Comparison of ENCODE assay signal across 1 cellular context in the genomic region with DNA sequence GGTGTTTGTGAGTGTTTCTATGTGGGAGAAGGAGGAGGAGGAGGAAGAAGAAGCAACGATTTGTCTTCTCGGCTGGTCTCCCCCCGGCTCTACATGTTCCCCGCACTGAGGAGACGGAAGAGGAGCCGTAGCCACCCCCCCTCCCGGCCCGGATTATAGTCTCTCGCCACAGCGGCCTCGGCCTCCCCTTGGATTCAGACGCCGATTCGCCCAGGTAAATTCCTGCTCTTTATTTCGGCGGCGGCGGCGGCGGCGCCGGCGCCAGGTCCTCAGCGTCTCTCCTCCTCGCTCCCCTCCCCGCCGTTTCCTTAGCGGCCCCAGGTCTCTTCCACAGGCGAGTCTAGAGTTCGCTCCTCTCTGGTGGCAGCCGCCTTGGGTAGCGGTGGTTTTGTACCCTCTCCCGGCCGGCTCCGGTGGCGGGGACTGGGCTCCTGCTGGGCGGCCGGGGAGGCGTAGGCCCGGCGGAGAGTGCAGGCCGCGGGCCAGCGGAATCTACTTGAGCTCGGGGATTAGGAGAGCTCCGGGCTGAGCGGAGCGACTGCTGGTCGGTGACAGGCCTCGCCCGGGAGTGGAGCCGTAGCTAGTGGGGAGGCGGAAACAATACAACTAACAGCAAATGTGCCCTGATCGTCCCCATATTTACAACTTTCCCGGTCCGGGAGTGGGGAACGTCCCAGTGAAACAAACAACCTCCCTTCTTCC.
A peak's percentile ranks its signal among the peaks of the same experiment; 100 is the strongest.
TF ChIP-seq lines count a peak whose summit lies in the region.

No MANE protein-coding gene starts in this region.

TF ChIP-seq in K562, 482 proteins besides CTCF, POLR2A, EP300 and RAD21 (continued from another document and continues in another):
- TF ChIP-seq, protein P1, sequence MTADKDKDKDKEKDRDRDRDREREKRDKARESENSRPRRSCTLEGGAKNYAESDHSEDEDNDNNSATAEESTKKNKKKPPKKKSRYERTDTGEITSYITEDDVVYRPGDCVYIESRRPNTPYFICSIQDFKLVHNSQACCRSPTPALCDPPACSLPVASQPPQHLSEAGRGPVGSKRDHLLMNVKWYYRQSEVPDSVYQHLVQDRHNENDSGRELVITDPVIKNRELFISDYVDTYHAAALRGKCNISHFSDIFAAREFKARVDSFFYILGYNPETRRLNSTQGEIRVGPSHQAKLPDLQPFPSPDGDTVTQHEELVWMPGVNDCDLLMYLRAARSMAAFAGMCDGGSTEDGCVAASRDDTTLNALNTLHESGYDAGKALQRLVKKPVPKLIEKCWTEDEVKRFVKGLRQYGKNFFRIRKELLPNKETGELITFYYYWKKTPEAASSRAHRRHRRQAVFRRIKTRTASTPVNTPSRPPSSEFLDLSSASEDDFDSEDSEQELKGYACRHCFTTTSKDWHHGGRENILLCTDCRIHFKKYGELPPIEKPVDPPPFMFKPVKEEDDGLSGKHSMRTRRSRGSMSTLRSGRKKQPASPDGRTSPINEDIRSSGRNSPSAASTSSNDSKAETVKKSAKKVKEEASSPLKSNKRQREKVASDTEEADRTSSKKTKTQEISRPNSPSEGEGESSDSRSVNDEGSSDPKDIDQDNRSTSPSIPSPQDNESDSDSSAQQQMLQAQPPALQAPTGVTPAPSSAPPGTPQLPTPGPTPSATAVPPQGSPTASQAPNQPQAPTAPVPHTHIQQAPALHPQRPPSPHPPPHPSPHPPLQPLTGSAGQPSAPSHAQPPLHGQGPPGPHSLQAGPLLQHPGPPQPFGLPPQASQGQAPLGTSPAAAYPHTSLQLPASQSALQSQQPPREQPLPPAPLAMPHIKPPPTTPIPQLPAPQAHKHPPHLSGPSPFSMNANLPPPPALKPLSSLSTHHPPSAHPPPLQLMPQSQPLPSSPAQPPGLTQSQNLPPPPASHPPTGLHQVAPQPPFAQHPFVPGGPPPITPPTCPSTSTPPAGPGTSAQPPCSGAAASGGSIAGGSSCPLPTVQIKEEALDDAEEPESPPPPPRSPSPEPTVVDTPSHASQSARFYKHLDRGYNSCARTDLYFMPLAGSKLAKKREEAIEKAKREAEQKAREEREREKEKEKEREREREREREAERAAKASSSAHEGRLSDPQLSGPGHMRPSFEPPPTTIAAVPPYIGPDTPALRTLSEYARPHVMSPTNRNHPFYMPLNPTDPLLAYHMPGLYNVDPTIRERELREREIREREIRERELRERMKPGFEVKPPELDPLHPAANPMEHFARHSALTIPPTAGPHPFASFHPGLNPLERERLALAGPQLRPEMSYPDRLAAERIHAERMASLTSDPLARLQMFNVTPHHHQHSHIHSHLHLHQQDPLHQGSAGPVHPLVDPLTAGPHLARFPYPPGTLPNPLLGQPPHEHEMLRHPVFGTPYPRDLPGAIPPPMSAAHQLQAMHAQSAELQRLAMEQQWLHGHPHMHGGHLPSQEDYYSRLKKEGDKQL (CRISPR knock-in tag; IDR thresholded peaks at IDR 0.05; ENCODE audit: borderline replicate concordance): no peak
- TF ChIP-seq GTF2F1 (IDR thresholded peaks at IDR 0.05; ENCODE audit: low read depth, low read length): no peak
- TF ChIP-seq ZNF239 (CRISPR knock-in tag; IDR thresholded peaks at IDR 0.05): no peak
- no peak for TF ChIP-seq RFX7 (CRISPR knock-in tag; IDR thresholded peaks at IDR 0.05)
- TF ChIP-seq NR1H2 (CRISPR knock-in tag; IDR thresholded peaks at IDR 0.05): no peak
- TF ChIP-seq, protein P2, sequence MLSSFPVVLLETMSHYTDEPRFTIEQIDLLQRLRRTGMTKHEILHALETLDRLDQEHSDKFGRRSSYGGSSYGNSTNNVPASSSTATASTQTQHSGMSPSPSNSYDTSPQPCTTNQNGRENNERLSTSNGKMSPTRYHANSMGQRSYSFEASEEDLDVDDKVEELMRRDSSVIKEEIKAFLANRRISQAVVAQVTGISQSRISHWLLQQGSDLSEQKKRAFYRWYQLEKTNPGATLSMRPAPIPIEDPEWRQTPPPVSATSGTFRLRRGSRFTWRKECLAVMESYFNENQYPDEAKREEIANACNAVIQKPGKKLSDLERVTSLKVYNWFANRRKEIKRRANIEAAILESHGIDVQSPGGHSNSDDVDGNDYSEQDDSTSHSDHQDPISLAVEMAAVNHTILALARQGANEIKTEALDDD (IDR thresholded peaks at IDR 0.05): no peak
- TF ChIP-seq RCOR1 (IDR thresholded peaks at IDR 0.05; ENCODE audit: borderline replicate concordance in 1 of 2, low read depth in 2 of 2, low read length in 2 of 2): no peak
- no peak for TF ChIP-seq RBM34 (IDR thresholded peaks at IDR 0.05; ENCODE audit: borderline replicate concordance, insufficient read depth, low read length)
- TF ChIP-seq HLTF (IDR thresholded peaks at IDR 0.05): no peak
- TF ChIP-seq NR2F6 (CRISPR knock-in tag; IDR thresholded peaks at IDR 0.05): no peak
- TF ChIP-seq PTTG1 (tag; IDR thresholded peaks at IDR 0.05; ENCODE audit: low read depth): no peak
- no peak for TF ChIP-seq ZFP30 (CRISPR knock-in tag; IDR thresholded peaks at IDR 0.05; ENCODE audit: borderline replicate concordance)
- TF ChIP-seq ZNF778 (CRISPR knock-in tag; IDR thresholded peaks at IDR 0.05): no peak
- TF ChIP-seq NUFIP1 (IDR thresholded peaks at IDR 0.05; ENCODE audit: partially characterized antibody): no peak
- TF ChIP-seq ETV5 (CRISPR knock-in tag; IDR thresholded peaks at IDR 0.05; ENCODE audit: low read depth): 0 out of 2 replicates have a peak, but pooled peaks have one; percentile 26
- TF ChIP-seq RHOXF2B (CRISPR knock-in tag; conservative IDR thresholded peaks at IDR 0.05): no peak
- TF ChIP-seq MAFF (IDR thresholded peaks at IDR 0.05; ENCODE audit: low read length): no peak
- TF ChIP-seq ZNF584 (CRISPR knock-in tag; IDR thresholded peaks at IDR 0.05; ENCODE audit: low read depth): no peak
- TF ChIP-seq ERF (CRISPR knock-in tag; IDR thresholded peaks at IDR 0.05): no peak
- TF ChIP-seq, protein P3, sequence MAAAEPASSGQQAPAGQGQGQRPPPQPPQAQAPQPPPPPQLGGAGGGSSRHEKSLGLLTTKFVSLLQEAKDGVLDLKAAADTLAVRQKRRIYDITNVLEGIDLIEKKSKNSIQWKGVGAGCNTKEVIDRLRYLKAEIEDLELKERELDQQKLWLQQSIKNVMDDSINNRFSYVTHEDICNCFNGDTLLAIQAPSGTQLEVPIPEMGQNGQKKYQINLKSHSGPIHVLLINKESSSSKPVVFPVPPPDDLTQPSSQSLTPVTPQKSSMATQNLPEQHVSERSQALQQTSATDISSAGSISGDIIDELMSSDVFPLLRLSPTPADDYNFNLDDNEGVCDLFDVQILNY (CRISPR knock-in tag; IDR thresholded peaks at IDR 0.05): no peak
- TF ChIP-seq ZNF764 (CRISPR knock-in tag; IDR thresholded peaks at IDR 0.05; ENCODE audit: low read depth): no peak
- TF ChIP-seq, protein P4, sequence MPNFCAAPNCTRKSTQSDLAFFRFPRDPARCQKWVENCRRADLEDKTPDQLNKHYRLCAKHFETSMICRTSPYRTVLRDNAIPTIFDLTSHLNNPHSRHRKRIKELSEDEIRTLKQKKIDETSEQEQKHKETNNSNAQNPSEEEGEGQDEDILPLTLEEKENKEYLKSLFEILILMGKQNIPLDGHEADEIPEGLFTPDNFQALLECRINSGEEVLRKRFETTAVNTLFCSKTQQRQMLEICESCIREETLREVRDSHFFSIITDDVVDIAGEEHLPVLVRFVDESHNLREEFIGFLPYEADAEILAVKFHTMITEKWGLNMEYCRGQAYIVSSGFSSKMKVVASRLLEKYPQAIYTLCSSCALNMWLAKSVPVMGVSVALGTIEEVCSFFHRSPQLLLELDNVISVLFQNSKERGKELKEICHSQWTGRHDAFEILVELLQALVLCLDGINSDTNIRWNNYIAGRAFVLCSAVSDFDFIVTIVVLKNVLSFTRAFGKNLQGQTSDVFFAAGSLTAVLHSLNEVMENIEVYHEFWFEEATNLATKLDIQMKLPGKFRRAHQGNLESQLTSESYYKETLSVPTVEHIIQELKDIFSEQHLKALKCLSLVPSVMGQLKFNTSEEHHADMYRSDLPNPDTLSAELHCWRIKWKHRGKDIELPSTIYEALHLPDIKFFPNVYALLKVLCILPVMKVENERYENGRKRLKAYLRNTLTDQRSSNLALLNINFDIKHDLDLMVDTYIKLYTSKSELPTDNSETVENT (CRISPR knock-in tag; IDR thresholded peaks at IDR 0.05): 0 out of 2 replicates have a peak, but pooled peaks have one; percentile 27
- TF ChIP-seq RFX1 (IDR thresholded peaks at IDR 0.05): no peak
- no peak for TF ChIP-seq ARID1B (IDR thresholded peaks at IDR 0.05)
- no peak for TF ChIP-seq CHD2 (IDR thresholded peaks at IDR 0.05; ENCODE audit: low read depth, low read length)
- TF ChIP-seq JUNB (CRISPR knock-in tag; conservative IDR thresholded peaks at IDR 0.05): no peak
- no peak for TF ChIP-seq ZBTB8A (IDR thresholded peaks at IDR 0.05; ENCODE audit: partially characterized antibody)
- TF ChIP-seq, protein P5, sequence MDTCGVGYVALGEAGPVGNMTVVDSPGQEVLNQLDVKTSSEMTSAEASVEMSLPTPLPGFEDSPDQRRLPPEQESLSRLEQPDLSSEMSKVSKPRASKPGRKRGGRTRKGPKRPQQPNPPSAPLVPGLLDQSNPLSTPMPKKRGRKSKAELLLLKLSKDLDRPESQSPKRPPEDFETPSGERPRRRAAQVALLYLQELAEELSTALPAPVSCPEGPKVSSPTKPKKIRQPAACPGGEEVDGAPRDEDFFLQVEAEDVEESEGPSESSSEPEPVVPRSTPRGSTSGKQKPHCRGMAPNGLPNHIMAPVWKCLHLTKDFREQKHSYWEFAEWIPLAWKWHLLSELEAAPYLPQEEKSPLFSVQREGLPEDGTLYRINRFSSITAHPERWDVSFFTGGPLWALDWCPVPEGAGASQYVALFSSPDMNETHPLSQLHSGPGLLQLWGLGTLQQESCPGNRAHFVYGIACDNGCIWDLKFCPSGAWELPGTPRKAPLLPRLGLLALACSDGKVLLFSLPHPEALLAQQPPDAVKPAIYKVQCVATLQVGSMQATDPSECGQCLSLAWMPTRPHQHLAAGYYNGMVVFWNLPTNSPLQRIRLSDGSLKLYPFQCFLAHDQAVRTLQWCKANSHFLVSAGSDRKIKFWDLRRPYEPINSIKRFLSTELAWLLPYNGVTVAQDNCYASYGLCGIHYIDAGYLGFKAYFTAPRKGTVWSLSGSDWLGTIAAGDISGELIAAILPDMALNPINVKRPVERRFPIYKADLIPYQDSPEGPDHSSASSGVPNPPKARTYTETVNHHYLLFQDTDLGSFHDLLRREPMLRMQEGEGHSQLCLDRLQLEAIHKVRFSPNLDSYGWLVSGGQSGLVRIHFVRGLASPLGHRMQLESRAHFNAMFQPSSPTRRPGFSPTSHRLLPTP (IDR thresholded peaks at IDR 0.05; ENCODE audit: borderline replicate concordance, extremely low read depth, insufficient read length): no peak
- TF ChIP-seq NFIX (CRISPR knock-in tag; IDR thresholded peaks at IDR 0.05; ENCODE audit: low read depth): no peak
- TF ChIP-seq ZNF668 (CRISPR knock-in tag; IDR thresholded peaks at IDR 0.05): no peak
- no peak for TF ChIP-seq ZNF23 (CRISPR knock-in tag; IDR thresholded peaks at IDR 0.05)
- no peak for TF ChIP-seq THRA (IDR thresholded peaks at IDR 0.05)
- no peak for TF ChIP-seq PHB2 (IDR thresholded peaks at IDR 0.05; ENCODE audit: low read depth)
- TF ChIP-seq, protein P6, sequence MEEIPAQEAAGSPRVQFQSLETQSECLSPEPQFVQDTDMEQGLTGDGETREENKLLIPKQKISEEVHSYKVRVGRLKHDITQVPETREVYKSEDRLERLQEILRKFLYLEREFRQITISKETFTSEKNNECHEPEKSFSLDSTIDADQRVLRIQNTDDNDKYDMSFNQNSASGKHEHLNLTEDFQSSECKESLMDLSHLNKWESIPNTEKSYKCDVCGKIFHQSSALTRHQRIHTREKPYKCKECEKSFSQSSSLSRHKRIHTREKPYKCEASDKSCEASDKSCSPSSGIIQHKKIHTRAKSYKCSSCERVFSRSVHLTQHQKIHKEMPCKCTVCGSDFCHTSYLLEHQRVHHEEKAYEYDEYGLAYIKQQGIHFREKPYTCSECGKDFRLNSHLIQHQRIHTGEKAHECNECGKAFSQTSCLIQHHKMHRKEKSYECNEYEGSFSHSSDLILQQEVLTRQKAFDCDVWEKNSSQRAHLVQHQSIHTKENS (CRISPR knock-in tag; IDR thresholded peaks at IDR 0.05): no peak
- TF ChIP-seq CLOCK (CRISPR knock-in tag; IDR thresholded peaks at IDR 0.05; ENCODE audit: borderline replicate concordance): no peak
- TF ChIP-seq ZNF232 (CRISPR knock-in tag; IDR thresholded peaks at IDR 0.05): no peak; the same call in 1 of the 2 replicates
- TF ChIP-seq TEAD4 (IDR thresholded peaks at IDR 0.05; ENCODE audit: low read length): no peak
- 0 out of 2 replicates have a peak, but pooled peaks have one; percentile 54 for TF ChIP-seq TEAD4 (CRISPR knock-in tag; IDR thresholded peaks at IDR 0.05; ENCODE audit: borderline replicate concordance)
- no peak for TF ChIP-seq NR4A1 (CRISPR knock-in tag; IDR thresholded peaks at IDR 0.05)
- TF ChIP-seq NR4A1 (tag; IDR thresholded peaks at IDR 0.05): no peak
- no peak for TF ChIP-seq PHF20 (IDR thresholded peaks at IDR 0.05; ENCODE audit: partially characterized antibody)
- TF ChIP-seq ZNF212 (CRISPR knock-in tag; IDR thresholded peaks at IDR 0.05): peak; percentile 8; the same call in 1 of the 2 replicates
- no peak for TF ChIP-seq ZNF121 (CRISPR knock-in tag; conservative IDR thresholded peaks at IDR 0.05)
